Comparison of ENCODE assay signal across 1 cellular context in the genomic region with DNA sequence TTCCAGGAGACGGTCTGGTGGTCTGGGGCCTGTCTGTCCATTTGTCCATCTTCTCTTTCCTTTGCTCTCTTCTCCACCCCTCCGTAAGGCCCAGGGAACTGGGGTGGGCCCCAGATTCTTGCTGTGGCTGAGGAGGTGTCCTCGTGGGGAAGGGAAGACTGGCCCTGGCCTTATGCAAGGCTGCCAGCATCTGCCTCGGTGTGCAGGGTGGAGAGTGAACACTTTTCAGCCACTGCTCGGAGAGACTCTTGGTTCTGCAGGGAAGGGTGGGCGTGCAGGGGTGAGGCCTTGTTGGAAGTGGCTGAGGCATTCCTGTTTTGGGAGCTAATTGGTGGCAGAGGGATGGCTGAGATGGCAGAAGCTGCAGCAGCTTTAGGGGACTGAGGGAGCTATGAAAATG.
TF ChIP-seq lines count a peak whose summit lies in the region.

No MANE protein-coding gene starts in this region.

TF ChIP-seq in IMR-90, 13 proteins besides CTCF, POLR2A, EP300 and RAD21:
- TF ChIP-seq MAZ (IDR thresholded peaks at IDR 0.05; ENCODE audit: borderline replicate concordance, low read depth, low read length) (no peak), RCOR1 (IDR thresholded peaks at IDR 0.05; ENCODE audit: insufficient replicate concordance, low read length) (no peak), ELK1 (IDR thresholded peaks at IDR 0.05; ENCODE audit: borderline replicate concordance, low read depth, low read length) (no peak), FOS (IDR thresholded peaks at IDR 0.05; ENCODE audit: low read depth, low read length) (no peak)
